ENCODE assay signal across 1 cellular context in the genomic region with DNA sequence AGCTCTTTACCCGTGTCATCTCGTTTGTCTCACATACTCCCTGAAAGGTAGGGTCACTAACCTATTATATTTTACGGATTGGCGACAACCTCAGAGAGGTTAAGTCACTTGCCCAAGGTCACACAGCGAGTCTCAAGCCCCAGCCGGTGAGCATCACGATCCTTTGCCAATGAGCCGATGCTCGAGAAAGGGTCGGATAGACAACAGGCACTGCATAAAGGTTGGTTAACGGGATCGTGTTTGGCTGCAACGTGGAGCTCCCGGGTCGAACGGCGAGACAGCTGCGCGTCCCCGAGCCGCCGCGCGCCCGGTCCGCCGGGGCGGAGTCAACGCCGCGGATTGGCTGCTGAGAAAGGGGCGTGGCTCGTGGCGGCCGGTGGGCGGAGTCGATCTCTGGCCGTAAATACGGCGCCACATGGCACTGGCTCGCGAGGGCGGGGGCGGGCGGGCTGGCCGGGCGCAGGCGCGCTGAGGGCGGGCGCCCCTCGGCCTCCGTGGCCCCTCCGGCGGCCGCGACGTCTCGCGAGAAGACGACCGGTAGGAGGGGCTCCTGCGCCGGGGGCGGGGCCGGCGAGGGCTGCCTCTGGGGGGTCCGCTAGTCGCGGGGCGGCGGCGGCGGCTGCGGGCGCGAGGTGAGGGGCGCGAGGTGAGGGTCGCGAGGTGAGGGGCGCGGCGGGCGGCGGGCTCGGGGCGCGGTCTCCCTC.
TF ChIP-seq lines count a peak whose summit lies in the region.

TSS of gene CHST12 (plus strand) at position 598 of the 704 bp plus-strand sequence. CDS start 29,029 bp downstream, outside the sequence.

TF ChIP-seq in HepG2, 621 proteins besides CTCF, POLR2A, EP300 and RAD21 (continued from another document):
- no peak for TF ChIP-seq AKNA (CRISPR knock-in tag; IDR thresholded peaks at IDR 0.05; ENCODE audit: borderline replicate concordance)
- TF ChIP-seq RAD51 (IDR thresholded peaks at IDR 0.05; ENCODE audit: borderline replicate concordance), result no peak
- TF ChIP-seq, protein P1, sequence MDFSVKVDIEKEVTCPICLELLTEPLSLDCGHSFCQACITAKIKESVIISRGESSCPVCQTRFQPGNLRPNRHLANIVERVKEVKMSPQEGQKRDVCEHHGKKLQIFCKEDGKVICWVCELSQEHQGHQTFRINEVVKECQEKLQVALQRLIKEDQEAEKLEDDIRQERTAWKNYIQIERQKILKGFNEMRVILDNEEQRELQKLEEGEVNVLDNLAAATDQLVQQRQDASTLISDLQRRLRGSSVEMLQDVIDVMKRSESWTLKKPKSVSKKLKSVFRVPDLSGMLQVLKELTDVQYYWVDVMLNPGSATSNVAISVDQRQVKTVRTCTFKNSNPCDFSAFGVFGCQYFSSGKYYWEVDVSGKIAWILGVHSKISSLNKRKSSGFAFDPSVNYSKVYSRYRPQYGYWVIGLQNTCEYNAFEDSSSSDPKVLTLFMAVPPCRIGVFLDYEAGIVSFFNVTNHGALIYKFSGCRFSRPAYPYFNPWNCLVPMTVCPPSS (IDR thresholded peaks at IDR 0.05), result no peak
- TF ChIP-seq, protein P2, sequence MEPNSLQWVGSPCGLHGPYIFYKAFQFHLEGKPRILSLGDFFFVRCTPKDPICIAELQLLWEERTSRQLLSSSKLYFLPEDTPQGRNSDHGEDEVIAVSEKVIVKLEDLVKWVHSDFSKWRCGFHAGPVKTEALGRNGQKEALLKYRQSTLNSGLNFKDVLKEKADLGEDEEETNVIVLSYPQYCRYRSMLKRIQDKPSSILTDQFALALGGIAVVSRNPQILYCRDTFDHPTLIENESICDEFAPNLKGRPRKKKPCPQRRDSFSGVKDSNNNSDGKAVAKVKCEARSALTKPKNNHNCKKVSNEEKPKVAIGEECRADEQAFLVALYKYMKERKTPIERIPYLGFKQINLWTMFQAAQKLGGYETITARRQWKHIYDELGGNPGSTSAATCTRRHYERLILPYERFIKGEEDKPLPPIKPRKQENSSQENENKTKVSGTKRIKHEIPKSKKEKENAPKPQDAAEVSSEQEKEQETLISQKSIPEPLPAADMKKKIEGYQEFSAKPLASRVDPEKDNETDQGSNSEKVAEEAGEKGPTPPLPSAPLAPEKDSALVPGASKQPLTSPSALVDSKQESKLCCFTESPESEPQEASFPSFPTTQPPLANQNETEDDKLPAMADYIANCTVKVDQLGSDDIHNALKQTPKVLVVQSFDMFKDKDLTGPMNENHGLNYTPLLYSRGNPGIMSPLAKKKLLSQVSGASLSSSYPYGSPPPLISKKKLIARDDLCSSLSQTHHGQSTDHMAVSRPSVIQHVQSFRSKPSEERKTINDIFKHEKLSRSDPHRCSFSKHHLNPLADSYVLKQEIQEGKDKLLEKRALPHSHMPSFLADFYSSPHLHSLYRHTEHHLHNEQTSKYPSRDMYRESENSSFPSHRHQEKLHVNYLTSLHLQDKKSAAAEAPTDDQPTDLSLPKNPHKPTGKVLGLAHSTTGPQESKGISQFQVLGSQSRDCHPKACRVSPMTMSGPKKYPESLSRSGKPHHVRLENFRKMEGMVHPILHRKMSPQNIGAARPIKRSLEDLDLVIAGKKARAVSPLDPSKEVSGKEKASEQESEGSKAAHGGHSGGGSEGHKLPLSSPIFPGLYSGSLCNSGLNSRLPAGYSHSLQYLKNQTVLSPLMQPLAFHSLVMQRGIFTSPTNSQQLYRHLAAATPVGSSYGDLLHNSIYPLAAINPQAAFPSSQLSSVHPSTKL (CRISPR knock-in tag; IDR thresholded peaks at IDR 0.05), result 0 out of 2 replicates have a peak, but pooled peaks have one; percentile 39
- peak; percentile 76 for TF ChIP-seq SAP130 (CRISPR knock-in tag; IDR thresholded peaks at IDR 0.05; ENCODE audit: low read depth)
- no peak for TF ChIP-seq FOXP1 (IDR thresholded peaks at IDR 0.05)
- no peak for TF ChIP-seq FOXP1 (CRISPR knock-in tag; IDR thresholded peaks at IDR 0.05)
- TF ChIP-seq TOE1 (CRISPR knock-in tag; IDR thresholded peaks at IDR 0.05), result no peak
- no peak for TF ChIP-seq FIP1L1 (IDR thresholded peaks at IDR 0.05; ENCODE audit: borderline replicate concordance, insufficient read depth, low read depth, low read length)
- TF ChIP-seq ZNF790 (CRISPR knock-in tag; IDR thresholded peaks at IDR 0.05; ENCODE audit: borderline replicate concordance), result no peak
- TF ChIP-seq ZNF724P (CRISPR knock-in tag; IDR thresholded peaks at IDR 0.05; ENCODE audit: borderline replicate concordance), result no peak
- peak; percentile 80; the same call in 1 of the 2 replicates for TF ChIP-seq ZNF747 (CRISPR knock-in tag; IDR thresholded peaks at IDR 0.05; ENCODE audit: borderline replicate concordance)
- TF ChIP-seq CHD4 (IDR thresholded peaks at IDR 0.05; ENCODE audit: borderline replicate concordance, low read length), result peak; percentile 78; the same call in 1 of the 2 replicates
- no peak for TF ChIP-seq ZNF234 (CRISPR knock-in tag; conservative IDR thresholded peaks at IDR 0.05)
- no peak for TF ChIP-seq ZNF761 (CRISPR knock-in tag; conservative IDR thresholded peaks at IDR 0.05)
- no peak for TF ChIP-seq FLYWCH1 (CRISPR knock-in tag; IDR thresholded peaks at IDR 0.05)
- no peak for TF ChIP-seq ZFP1 (CRISPR knock-in tag; IDR thresholded peaks at IDR 0.05)
- TF ChIP-seq MTF1 (CRISPR knock-in tag; IDR thresholded peaks at IDR 0.05), result no peak
- TF ChIP-seq HOXD1 (CRISPR knock-in tag; IDR thresholded peaks at IDR 0.05), result 0 out of 2 replicates have a peak, but pooled peaks have one; percentile 15
- TF ChIP-seq ZNF567 (CRISPR knock-in tag; IDR thresholded peaks at IDR 0.05; ENCODE audit: borderline replicate concordance), result no peak
- no peak for TF ChIP-seq ZFYVE20 (CRISPR knock-in tag; IDR thresholded peaks at IDR 0.05; ENCODE audit: borderline replicate concordance, low read depth)
- no peak for TF ChIP-seq NBN (conservative IDR thresholded peaks at IDR 0.05)
- TF ChIP-seq GLI4 (CRISPR knock-in tag; IDR thresholded peaks at IDR 0.05; ENCODE audit: borderline replicate concordance), result no peak
- TF ChIP-seq ZKSCAN1 (IDR thresholded peaks at IDR 0.05; ENCODE audit: low read length), result no peak
- no peak for TF ChIP-seq SOX13 (IDR thresholded peaks at IDR 0.05)
- TF ChIP-seq SOX13 (CRISPR knock-in tag; conservative IDR thresholded peaks at IDR 0.05 in 1 of 2, IDR thresholded peaks at IDR 0.05 in 1 of 2), result no peak
- no peak for TF ChIP-seq ZNF318 (CRISPR knock-in tag; IDR thresholded peaks at IDR 0.05)
- no peak for TF ChIP-seq GFI1 (CRISPR knock-in tag; IDR thresholded peaks at IDR 0.05; ENCODE audit: borderline replicate concordance)
- no peak for TF ChIP-seq LBX2 (CRISPR knock-in tag; IDR thresholded peaks at IDR 0.05; ENCODE audit: borderline replicate concordance)
- TF ChIP-seq ZNF652 (CRISPR knock-in tag; IDR thresholded peaks at IDR 0.05; ENCODE audit: borderline replicate concordance, low read depth), result no peak
- TF ChIP-seq KLF15 (CRISPR knock-in tag; IDR thresholded peaks at IDR 0.05; ENCODE audit: borderline replicate concordance), result no peak
- no peak for TF ChIP-seq ZNF614 (CRISPR knock-in tag; IDR thresholded peaks at IDR 0.05; ENCODE audit: borderline replicate concordance)
- no peak for TF ChIP-seq ZNF512 (CRISPR knock-in tag; IDR thresholded peaks at IDR 0.05)
- no peak for TF ChIP-seq MAF1 (CRISPR knock-in tag; IDR thresholded peaks at IDR 0.05; ENCODE audit: borderline replicate concordance)
- TF ChIP-seq TSC22D2 (CRISPR knock-in tag; IDR thresholded peaks at IDR 0.05; ENCODE audit: borderline replicate concordance), result peak; percentile 57; the same call in 1 of the 2 replicates
